ENCODE assay signal across 1 cellular context in genomic region chr20:381581-382290, GRCh38.
TF ChIP-seq lines count a peak whose summit lies in the region.

No MANE protein-coding gene starts in this region.

TF ChIP-seq in HepG2, 621 proteins besides CTCF, POLR2A, EP300 and RAD21 (continued from another document and continues in another):
- TF ChIP-seq ZNF142 (CRISPR knock-in tag; IDR thresholded peaks at IDR 0.05) (no peak), KAT8 (CRISPR knock-in tag; IDR thresholded peaks at IDR 0.05) (peak; percentile 30), ZNF10 (CRISPR knock-in tag; IDR thresholded peaks at IDR 0.05; ENCODE audit: borderline replicate concordance, low read depth) (no peak), ZNF552 (CRISPR knock-in tag; IDR thresholded peaks at IDR 0.05; ENCODE audit: borderline replicate concordance) (peak; percentile 63; the same call in 1 of the 2 replicates), AHR (CRISPR knock-in tag; IDR thresholded peaks at IDR 0.05) (0 out of 2 replicates have a peak, but pooled peaks have one; percentile 24), PBX2 (CRISPR knock-in tag; IDR thresholded peaks at IDR 0.05) (no peak), ZNF598 (CRISPR knock-in tag; IDR thresholded peaks at IDR 0.05; ENCODE audit: borderline replicate concordance) (no peak; the same call in 1 of the 2 replicates), BRD4 (CRISPR knock-in tag; IDR thresholded peaks at IDR 0.05) (peak; percentile 84), ZNF367 (CRISPR knock-in tag; IDR thresholded peaks at IDR 0.05; ENCODE audit: borderline replicate concordance) (no peak), ZNF772 (CRISPR knock-in tag; IDR thresholded peaks at IDR 0.05) (peak; percentile 36; the same call in 1 of the 2 replicates), TCF7 (IDR thresholded peaks at IDR 0.05; ENCODE audit: low read depth) (peak; percentile 73), CCDC6 (CRISPR knock-in tag; IDR thresholded peaks at IDR 0.05) (no peak), RARA (CRISPR knock-in tag; IDR thresholded peaks at IDR 0.05) (peak; percentile 53), IKZF1 (IDR thresholded peaks at IDR 0.05) (no peak), JUND (CRISPR knock-in tag; IDR thresholded peaks at IDR 0.05) (peak; percentile 73), NBN (conservative IDR thresholded peaks at IDR 0.05) (no peak), MTF1 (CRISPR knock-in tag; IDR thresholded peaks at IDR 0.05) (peak; percentile 3; the same call in 1 of the 2 replicates), NCOA2 (CRISPR knock-in tag; IDR thresholded peaks at IDR 0.05) (peak; percentile 25; the same call in 1 of the 2 replicates), ZNF441 (CRISPR knock-in tag; IDR thresholded peaks at IDR 0.05; ENCODE audit: borderline replicate concordance) (peak; percentile 34; the same call in 1 of the 2 replicates), ZNF737 (CRISPR knock-in tag; IDR thresholded peaks at IDR 0.05; ENCODE audit: borderline replicate concordance) (no peak)
- TF ChIP-seq, protein P1, sequence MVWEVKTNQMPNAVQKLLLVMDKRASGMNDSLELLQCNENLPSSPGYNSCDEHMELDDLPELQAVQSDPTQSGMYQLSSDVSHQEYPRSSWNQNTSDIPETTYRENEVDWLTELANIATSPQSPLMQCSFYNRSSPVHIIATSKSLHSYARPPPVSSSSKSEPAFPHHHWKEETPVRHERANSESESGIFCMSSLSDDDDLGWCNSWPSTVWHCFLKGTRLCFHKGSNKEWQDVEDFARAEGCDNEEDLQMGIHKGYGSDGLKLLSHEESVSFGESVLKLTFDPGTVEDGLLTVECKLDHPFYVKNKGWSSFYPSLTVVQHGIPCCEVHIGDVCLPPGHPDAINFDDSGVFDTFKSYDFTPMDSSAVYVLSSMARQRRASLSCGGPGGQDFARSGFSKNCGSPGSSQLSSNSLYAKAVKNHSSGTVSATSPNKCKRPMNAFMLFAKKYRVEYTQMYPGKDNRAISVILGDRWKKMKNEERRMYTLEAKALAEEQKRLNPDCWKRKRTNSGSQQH (CRISPR knock-in tag; IDR thresholded peaks at IDR 0.05; ENCODE audit: low read depth): peak; percentile 78; the same call in 1 of the 2 replicates
- TF ChIP-seq, protein P2, sequence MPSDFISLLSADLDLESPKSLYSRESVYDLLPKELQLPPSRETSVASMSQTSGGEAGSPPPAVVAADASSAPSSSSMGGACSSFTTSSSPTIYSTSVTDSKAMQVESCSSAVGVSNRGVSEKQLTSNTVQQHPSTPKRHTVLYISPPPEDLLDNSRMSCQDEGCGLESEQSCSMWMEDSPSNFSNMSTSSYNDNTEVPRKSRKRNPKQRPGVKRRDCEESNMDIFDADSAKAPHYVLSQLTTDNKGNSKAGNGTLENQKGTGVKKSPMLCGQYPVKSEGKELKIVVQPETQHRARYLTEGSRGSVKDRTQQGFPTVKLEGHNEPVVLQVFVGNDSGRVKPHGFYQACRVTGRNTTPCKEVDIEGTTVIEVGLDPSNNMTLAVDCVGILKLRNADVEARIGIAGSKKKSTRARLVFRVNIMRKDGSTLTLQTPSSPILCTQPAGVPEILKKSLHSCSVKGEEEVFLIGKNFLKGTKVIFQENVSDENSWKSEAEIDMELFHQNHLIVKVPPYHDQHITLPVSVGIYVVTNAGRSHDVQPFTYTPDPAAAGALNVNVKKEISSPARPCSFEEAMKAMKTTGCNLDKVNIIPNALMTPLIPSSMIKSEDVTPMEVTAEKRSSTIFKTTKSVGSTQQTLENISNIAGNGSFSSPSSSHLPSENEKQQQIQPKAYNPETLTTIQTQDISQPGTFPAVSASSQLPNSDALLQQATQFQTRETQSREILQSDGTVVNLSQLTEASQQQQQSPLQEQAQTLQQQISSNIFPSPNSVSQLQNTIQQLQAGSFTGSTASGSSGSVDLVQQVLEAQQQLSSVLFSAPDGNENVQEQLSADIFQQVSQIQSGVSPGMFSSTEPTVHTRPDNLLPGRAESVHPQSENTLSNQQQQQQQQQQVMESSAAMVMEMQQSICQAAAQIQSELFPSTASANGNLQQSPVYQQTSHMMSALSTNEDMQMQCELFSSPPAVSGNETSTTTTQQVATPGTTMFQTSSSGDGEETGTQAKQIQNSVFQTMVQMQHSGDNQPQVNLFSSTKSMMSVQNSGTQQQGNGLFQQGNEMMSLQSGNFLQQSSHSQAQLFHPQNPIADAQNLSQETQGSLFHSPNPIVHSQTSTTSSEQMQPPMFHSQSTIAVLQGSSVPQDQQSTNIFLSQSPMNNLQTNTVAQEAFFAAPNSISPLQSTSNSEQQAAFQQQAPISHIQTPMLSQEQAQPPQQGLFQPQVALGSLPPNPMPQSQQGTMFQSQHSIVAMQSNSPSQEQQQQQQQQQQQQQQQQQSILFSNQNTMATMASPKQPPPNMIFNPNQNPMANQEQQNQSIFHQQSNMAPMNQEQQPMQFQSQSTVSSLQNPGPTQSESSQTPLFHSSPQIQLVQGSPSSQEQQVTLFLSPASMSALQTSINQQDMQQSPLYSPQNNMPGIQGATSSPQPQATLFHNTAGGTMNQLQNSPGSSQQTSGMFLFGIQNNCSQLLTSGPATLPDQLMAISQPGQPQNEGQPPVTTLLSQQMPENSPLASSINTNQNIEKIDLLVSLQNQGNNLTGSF (CRISPR knock-in tag; IDR thresholded peaks at IDR 0.05): no peak
- TF ChIP-seq, protein P3, sequence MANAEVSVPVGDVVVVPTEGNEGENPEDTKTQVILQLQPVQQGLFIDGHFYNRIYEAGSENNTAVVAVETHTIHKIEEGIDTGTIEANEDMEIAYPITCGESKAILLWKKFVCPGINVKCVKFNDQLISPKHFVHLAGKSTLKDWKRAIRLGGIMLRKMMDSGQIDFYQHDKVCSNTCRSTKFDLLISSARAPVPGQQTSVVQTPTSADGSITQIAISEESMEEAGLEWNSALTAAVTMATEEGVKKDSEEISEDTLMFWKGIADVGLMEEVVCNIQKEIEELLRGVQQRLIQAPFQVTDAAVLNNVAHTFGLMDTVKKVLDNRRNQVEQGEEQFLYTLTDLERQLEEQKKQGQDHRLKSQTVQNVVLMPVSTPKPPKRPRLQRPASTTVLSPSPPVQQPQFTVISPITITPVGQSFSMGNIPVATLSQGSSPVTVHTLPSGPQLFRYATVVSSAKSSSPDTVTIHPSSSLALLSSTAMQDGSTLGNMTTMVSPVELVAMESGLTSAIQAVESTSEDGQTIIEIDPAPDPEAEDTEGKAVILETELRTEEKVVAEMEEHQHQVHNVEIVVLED (CRISPR knock-in tag; IDR thresholded peaks at IDR 0.05; ENCODE audit: borderline replicate concordance): peak; percentile 50; the same call in 1 of the 2 replicates
- TF ChIP-seq, protein P4, sequence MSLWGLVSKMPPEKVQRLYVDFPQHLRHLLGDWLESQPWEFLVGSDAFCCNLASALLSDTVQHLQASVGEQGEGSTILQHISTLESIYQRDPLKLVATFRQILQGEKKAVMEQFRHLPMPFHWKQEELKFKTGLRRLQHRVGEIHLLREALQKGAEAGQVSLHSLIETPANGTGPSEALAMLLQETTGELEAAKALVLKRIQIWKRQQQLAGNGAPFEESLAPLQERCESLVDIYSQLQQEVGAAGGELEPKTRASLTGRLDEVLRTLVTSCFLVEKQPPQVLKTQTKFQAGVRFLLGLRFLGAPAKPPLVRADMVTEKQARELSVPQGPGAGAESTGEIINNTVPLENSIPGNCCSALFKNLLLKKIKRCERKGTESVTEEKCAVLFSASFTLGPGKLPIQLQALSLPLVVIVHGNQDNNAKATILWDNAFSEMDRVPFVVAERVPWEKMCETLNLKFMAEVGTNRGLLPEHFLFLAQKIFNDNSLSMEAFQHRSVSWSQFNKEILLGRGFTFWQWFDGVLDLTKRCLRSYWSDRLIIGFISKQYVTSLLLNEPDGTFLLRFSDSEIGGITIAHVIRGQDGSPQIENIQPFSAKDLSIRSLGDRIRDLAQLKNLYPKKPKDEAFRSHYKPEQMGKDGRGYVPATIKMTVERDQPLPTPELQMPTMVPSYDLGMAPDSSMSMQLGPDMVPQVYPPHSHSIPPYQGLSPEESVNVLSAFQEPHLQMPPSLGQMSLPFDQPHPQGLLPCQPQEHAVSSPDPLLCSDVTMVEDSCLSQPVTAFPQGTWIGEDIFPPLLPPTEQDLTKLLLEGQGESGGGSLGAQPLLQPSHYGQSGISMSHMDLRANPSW (CRISPR knock-in tag; IDR thresholded peaks at IDR 0.05; ENCODE audit: borderline replicate concordance): 0 out of 2 replicates have a peak, but pooled peaks have one; percentile 26
- TF ChIP-seq, protein P5, sequence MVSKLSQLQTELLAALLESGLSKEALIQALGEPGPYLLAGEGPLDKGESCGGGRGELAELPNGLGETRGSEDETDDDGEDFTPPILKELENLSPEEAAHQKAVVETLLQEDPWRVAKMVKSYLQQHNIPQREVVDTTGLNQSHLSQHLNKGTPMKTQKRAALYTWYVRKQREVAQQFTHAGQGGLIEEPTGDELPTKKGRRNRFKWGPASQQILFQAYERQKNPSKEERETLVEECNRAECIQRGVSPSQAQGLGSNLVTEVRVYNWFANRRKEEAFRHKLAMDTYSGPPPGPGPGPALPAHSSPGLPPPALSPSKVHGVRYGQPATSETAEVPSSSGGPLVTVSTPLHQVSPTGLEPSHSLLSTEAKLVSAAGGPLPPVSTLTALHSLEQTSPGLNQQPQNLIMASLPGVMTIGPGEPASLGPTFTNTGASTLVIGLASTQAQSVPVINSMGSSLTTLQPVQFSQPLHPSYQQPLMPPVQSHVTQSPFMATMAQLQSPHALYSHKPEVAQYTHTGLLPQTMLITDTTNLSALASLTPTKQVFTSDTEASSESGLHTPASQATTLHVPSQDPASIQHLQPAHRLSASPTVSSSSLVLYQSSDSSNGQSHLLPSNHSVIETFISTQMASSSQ (IDR thresholded peaks at IDR 0.05; ENCODE audit: low read depth): no peak
- TF ChIP-seq, protein P5 (CRISPR knock-in tag; IDR thresholded peaks at IDR 0.05; ENCODE audit: borderline replicate concordance): peak; percentile 66
